In genomic region chr16:74521691-74522090, GRCh38 we compare ENCODE assay signal across 12 cellular contexts.
A peak's percentile ranks its signal among the peaks of the same experiment; 100 is the strongest.
DNase-seq lines count a peak whose midpoint lies in the region; ATAC-seq, FAIRE-seq and TF ChIP-seq lines count a peak whose summit lies in the region.
"Had no signal": no experiment of that assay in that cellular context is flagged by ENCODE, and none has a peak within 500 bp of the region (broad histone marks: within the 10 kb centered on the region; RNA-seq: fewer than 3 reads in every experiment).

No MANE protein-coding gene starts in this region.

- TF ChIP-seq CTCF in foreskin keratinocyte (conservative IDR thresholded peaks at IDR 0.05) = no peak

- no peak overlapping the region for H3K27ac ChIP-seq in foreskin keratinocyte

- no peaks in the 10 kb centered on the region for H3K4me1 ChIP-seq in foreskin keratinocyte

- ATAC-seq in SK-N-SH treated with all-trans-retinoic acid at 6 μM for 48 hours (peak; percentile 84), foreskin keratinocyte (no peak), HG03520 (IDR thresholded peaks at IDR 0.05; ENCODE audit: unreplicated experiment) (no peak)
- ATAC-seq: activated CD4-positive, CD25-positive, alpha-beta regulatory T cell treated with anti-CD3 and anti-CD28 coated beads, Interleukin-2, amount 50 U/mL, for 24 hours; activated naive CD8-positive, alpha-beta T cell treated with anti-CD3 and anti-CD28 coated beads, Interleukin-2, amount 50 U/mL, for 24 hours; PC-3 had no signal

- H3K27me3 ChIP-seq in foreskin keratinocyte = no peaks in the 10 kb centered on the region

- no peak for FAIRE-seq in frontal cortex (lab: Jason Lieb, UNC)

- peak; percentile 27 for DNase-seq in Daoy (ENCODE audit: low read depth)
- DNase-seq in frontal cortex (ENCODE audit: low spot score in 2 of 2) = peak; percentile 12 to 14
- DNase-seq in pons (ENCODE audit: low spot score) = peak; percentile 79
- DNase-seq in foreskin keratinocyte = no peak
- no peak for DNase-seq in cortex of kidney (lab: John Stamatoyannopoulos, UW)
- no peak for DNase-seq in CD1c-positive myeloid dendritic cell (ENCODE audit: extremely low spot score)
- DNase-seq: activated naive CD8-positive, alpha-beta T cell treated with anti-CD3 and anti-CD28 coated beads, Interleukin-2, amount 50 U/mL, for 24 hours; PC-3; retina had no signal

TF ChIP-seq in SK-N-SH treated with all-trans-retinoic acid at 6 μM for 48 hours, 23 proteins besides CTCF, POLR2A, EP300 and RAD21:
- TF ChIP-seq ZFP3 (CRISPR knock-in tag; IDR thresholded peaks at IDR 0.05) (0 out of 2 replicates have a peak, but pooled peaks have one; percentile 10), RARB (CRISPR knock-in tag; IDR thresholded peaks at IDR 0.05) (no peak)
TF ChIP-seq in SK-N-SH treated with all-trans-retinoic acid at 6 μM for 48 hours: peak in this region for 1.

Comparison
In these comparisons a context has a peak if more than half of its experiments do, and no peak if none do; other contexts are left out.
1. DNase-seq: peak in Daoy (single experiment), frontal cortex (2 of 2) and pons (single experiment); none in foreskin keratinocyte (0 of 2), cortex of kidney (single experiment) and CD1c-positive myeloid dendritic cell (single experiment).